Comparison of ENCODE assay signal across 8 cellular contexts in the genomic region with DNA sequence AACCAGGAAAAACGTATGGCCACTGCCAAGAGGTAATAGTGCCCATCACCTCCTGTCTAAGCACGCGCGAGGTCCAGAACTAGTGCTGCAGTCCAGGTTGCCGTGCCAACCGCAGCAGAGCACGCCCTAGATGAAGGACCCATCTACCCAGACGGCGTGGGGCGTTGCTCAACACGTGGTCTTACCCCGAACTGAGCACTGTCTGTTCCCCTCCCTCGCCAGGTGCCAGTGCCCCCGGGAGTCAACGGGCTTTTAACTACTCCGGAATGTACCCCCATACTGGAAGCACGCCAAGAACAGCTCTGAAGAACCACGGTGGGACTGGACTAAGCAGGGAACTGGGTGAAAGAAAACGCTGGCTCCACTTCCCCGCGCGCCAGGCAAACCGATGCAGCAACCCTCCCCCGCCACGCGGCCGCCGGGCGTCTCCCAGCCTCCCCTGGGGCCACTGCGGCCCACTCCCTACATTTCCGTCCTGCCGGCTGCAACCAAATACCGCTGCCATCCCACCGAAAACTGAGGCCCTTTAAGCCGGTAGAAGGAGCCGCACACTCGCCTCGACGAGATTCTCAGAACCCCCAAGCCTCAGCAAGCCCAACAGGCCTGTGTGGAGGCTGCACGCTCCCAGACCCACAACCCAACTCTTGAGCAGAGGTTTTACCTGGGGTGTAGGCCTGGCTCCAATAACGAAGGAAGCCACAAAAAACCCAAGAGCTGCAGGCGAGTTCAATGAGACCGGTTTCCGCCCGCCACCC. TPM values are rescaled to one million over a fixed set of nuclear protein-coding genes. Genes with fewer than 3 reads are reported as not detected.
A peak's percentile ranks its signal among the peaks of the same experiment; 100 is the strongest.
DNase-seq lines count a peak whose midpoint lies in the region; ATAC-seq, FAIRE-seq and TF ChIP-seq lines count a peak whose summit lies in the region.

A gene (minus strand): TSS at position 734 of the 755 bp plus-strand sequence. CDS start 812 bp downstream, outside the sequence.

- peak within 1 kb of the TSS; percentile 96 to 100 (median 99) for H3K27ac Mint-ChIP-seq in CD14-positive monocyte

- peak within 1 kb of the TSS; percentile 94 for H3K4me3 Mint-ChIP-seq in CD14-positive monocyte

- peak; percentile 52 for DNase-seq in CD14-positive monocyte (ENCODE audit: low spot score)
- peak; percentile 82 for DNase-seq in NB4 (ENCODE audit: low read depth)
- DNase-seq in activated CD4-positive, CD25-positive, alpha-beta regulatory T cell (lab: John Stamatoyannopoulos, UW), result peak; percentile 35 to 65 (median 50)
- peak in 50 of 61 donors; percentile 20 to 88 (median 58) for DNase-seq in caudate nucleus (lab: John Stamatoyannopoulos, UW)
- DNase-seq in kidney, result peak; percentile 93
- peak; percentile 54 to 62 for DNase-seq in stimulated activated CD4-positive, alpha-beta T cell treated with anti-CD3 and anti-CD28 coated beads, Interleukin-15, amount 100 ng/mL, for 48 hours (ENCODE audit: low read depth in 2 of 2)
- DNase-seq in OCI-M2 (lab: John Stamatoyannopoulos, UW; ENCODE audit: unreplicated experiment), result no peak

- peak; percentile 97 for TF ChIP-seq POLR2A in NB4 (IDR thresholded peaks at IDR 0.05; ENCODE audit: extremely low read depth, insufficient read length)

- TF ChIP-seq CTCF in CD14-positive monocyte (IDR thresholded peaks at IDR 0.05) (no peak), NB4 (IDR thresholded peaks at IDR 0.05; ENCODE audit: low read depth, low read length) (no peak), kidney (IDR thresholded peaks at IDR 0.05; ENCODE audit: borderline replicate concordance, extremely low read depth, insufficient read depth) (no peak)

- H3K27me3 Mint-ChIP-seq in CD14-positive monocyte (ENCODE audit: low read depth in 3 of 3), result no peaks in the 10 kb centered on the region

- H3K4me1 Mint-ChIP-seq in CD14-positive monocyte, result peaks cover 68% of the 10 kb centered on the region

- peaks cover 23 to 44% of the 10 kb centered on the region in 2 donors for H3K4me1 ChIP-seq in kidney (ENCODE audit: control insufficient read depth in 1 of 2, insufficient read depth in 1 of 2, low read depth in 1 of 2, low read length in 2 of 2)

- no peak for FAIRE-seq in kidney (lab: Jason Lieb, UNC)

- intact Hi-C loops in CD14-positive monocyte (cut with micrococcal nuclease) (loop anchor here (2.0 to 5.0 kb wide), 2 partner anchors 199 to 205 kb away; no protein-coding TSS in a partner anchor), kidney (cut with DNase I) (no loop called here)

- H3K9ac ChIP-seq in kidney (ENCODE audit: low read length in 2 of 2), result peak within 1 kb of the TSS; percentile 94 to 99

- H3K36me3 ChIP-seq in kidney (ENCODE audit: control insufficient read depth in 1 of 2, insufficient read depth in 2 of 2, low read length in 2 of 2), result peaks cover 32 to 47% of the 10 kb centered on the region in 2 donors

- H3K9me3 Mint-ChIP-seq in CD14-positive monocyte, result no peaks in the 10 kb centered on the region

- ATAC-seq in GM21723 (IDR thresholded peaks at IDR 0.05; ENCODE audit: unreplicated experiment), result peak; percentile 16

- peaks cover 45 to 49% of the 10 kb centered on the region in 2 donors for H3K36me3 Mint-ChIP-seq in CD14-positive monocyte

- H3K4me3 ChIP-seq in NB4 (ENCODE audit: low read depth, low read length), result peak within 1 kb of the TSS; percentile 99
- H3K4me3 ChIP-seq in kidney (ENCODE audit: low read length in 2 of 2), result peak within 1 kb of the TSS; percentile 97 to 98

- H3K27ac ChIP-seq in caudate nucleus (ENCODE audit: low read depth, low read length) (peak within 1 kb of the TSS; percentile 99), kidney (ENCODE audit: low read depth in 2 of 2, low read length in 2 of 2) (peak within 1 kb of the TSS; percentile 100)

- no peaks in the 10 kb centered on the region for H3K9me3 ChIP-seq in kidney (ENCODE audit: control insufficient read depth in 1 of 2, low read length in 2 of 2)

RNA-seq across cellular contexts. Expression of the gene that starts here (rescaled TPM):
- polyA plus RNA-seq in CD14-positive monocyte (100 to 1,000 TPM; 511 to 531 TPM), kidney (ENCODE audit: insufficient read depth, low read depth, low replicate concordance) (1,081 TPM)
- 869 TPM for total RNA-seq in kidney
